In genomic region chr2:241560883-241561474, GRCh38 we compare ENCODE assay signal across 1 cellular context.
TF ChIP-seq lines count a peak whose summit lies in the region.

No MANE protein-coding gene starts in this region.

TF ChIP-seq in IMR-90, 13 proteins besides CTCF, POLR2A, EP300 and RAD21:
- TF ChIP-seq NFE2L2 (IDR thresholded peaks at IDR 0.05; ENCODE audit: low read depth, low read length) (no peak), ELK1 (IDR thresholded peaks at IDR 0.05; ENCODE audit: borderline replicate concordance, low read depth, low read length) (no peak), CEBPB (IDR thresholded peaks at IDR 0.05; ENCODE audit: low read depth, low read length) (no peak), FOS (IDR thresholded peaks at IDR 0.05; ENCODE audit: low read depth, low read length) (no peak), USF2 (IDR thresholded peaks at IDR 0.05; ENCODE audit: low read depth, low read length) (no peak), BHLHE40 (IDR thresholded peaks at IDR 0.05; ENCODE audit: low read depth, low read length) (no peak), MAFK (IDR thresholded peaks at IDR 0.05; ENCODE audit: low read depth, low read length) (no peak), MAZ (IDR thresholded peaks at IDR 0.05; ENCODE audit: borderline replicate concordance, low read depth, low read length) (no peak), RFX5 (IDR thresholded peaks at IDR 0.05; ENCODE audit: low read depth, low read length) (no peak), RCOR1 (IDR thresholded peaks at IDR 0.05; ENCODE audit: insufficient replicate concordance, low read length) (no peak), MXI1 (IDR thresholded peaks at IDR 0.05; ENCODE audit: borderline replicate concordance, low read depth, low read length) (no peak), CHD1 (IDR thresholded peaks at IDR 0.05; ENCODE audit: low read depth, low read length) (no peak), SMC3 (IDR thresholded peaks at IDR 0.05; ENCODE audit: low read depth, low read length) (no peak)
